Comparison of ENCODE assay signal across 16 cellular contexts in genomic region chr5:39422036-39422606, GRCh38. TPM values are rescaled to one million over a fixed set of nuclear protein-coding genes. Genes with fewer than 3 reads are reported as not detected.
DNase-seq lines count a peak whose midpoint lies in the region; ATAC-seq and TF ChIP-seq lines count a peak whose summit lies in the region.
"Had no signal": no experiment of that assay in that cellular context is flagged by ENCODE, and none has a peak within 500 bp of the region (broad histone marks: within the 10 kb centered on the region; RNA-seq: fewer than 3 reads in every experiment).

No MANE protein-coding gene starts in this region.

- TF ChIP-seq CTCF in breast epithelium (IDR thresholded peaks at IDR 0.05) (no peak), MCF 10A (IDR thresholded peaks at IDR 0.05; ENCODE audit: unreplicated experiment) (no peak), endothelial cell (IDR thresholded peaks at IDR 0.05; ENCODE audit: unreplicated experiment) (no peak), mesothelial cell of epicardium (IDR thresholded peaks at IDR 0.05; ENCODE audit: unreplicated experiment) (no peak), tibial nerve (IDR thresholded peaks at IDR 0.05) (no peak)

- H3K27me3 Mint-ChIP-seq in MCF 10A (ENCODE audit: insufficient read depth, unreplicated experiment) (peaks cover 10% of the 10 kb centered on the region), endothelial cell (ENCODE audit: unreplicated experiment) (peaks cover 9% of the 10 kb centered on the region), mesothelial cell of epicardium (ENCODE audit: low read depth) (no peaks in the 10 kb centered on the region)

- H3K9me3 ChIP-seq in breast epithelium (no peaks in the 10 kb centered on the region), tibial nerve (no peaks in the 10 kb centered on the region)

- H3K27me3 ChIP-seq in breast epithelium, result no peaks in the 10 kb centered on the region
- H3K27me3 ChIP-seq in tibial nerve, result no peaks in the 10 kb centered on the region
- H3K27me3 ChIP-seq: foreskin keratinocyte had no signal

- DNase-seq in breast epithelium (ENCODE audit: low spot score in 2 of 2) (no peak), MCF 10A (ENCODE audit: unreplicated experiment) (no peak), endothelial cell (ENCODE audit: low spot score) (no peak), mesothelial cell of epicardium (ENCODE audit: low spot score in 2 of 2, unreplicated experiment in 2 of 2) (no peak), tibial nerve (ENCODE audit: low spot score in 2 of 2) (no peak), GF-D8 (lab: John Stamatoyannopoulos, UW) (no peak), DMS114 treated with DMSO at 0.1 percent for 48 hours (lab: John Stamatoyannopoulos, UW; ENCODE audit: unreplicated experiment) (no peak)
- DNase-seq: activated naive CD8-positive, alpha-beta T cell treated with anti-CD3 and anti-CD28 coated beads, Interleukin-2, amount 10 ng/mL, durations not matched to agents 7 days and 5 days; midbrain; NCI-H510A treated with DMSO at 0.1 percent for 48 hours; stimulated activated naive CD4-positive, alpha-beta T cell had no signal

- no TSS peak for BruUV-seq in MCF 10A (replicated peaks; lab: Mats Ljungman, UMichigan)

- no peak for ATAC-seq in GM18517 (IDR thresholded peaks at IDR 0.05; ENCODE audit: unreplicated experiment)
- ATAC-seq: foreskin keratinocyte had no signal

- TF ChIP-seq EP300 in tibial nerve (IDR thresholded peaks at IDR 0.05), result peak in 1 of 2 donors; percentile 10

- no peak for TF ChIP-seq POLR2A in breast epithelium (IDR thresholded peaks at IDR 0.05)
- no peak for TF ChIP-seq POLR2A in tibial nerve (IDR thresholded peaks at IDR 0.05)

- CTCF ChIA-PET in MCF 10A (lab: Yijun Ruan, JAX), result interaction anchor here (1.6 kb wide), 1 partner anchor 19 kb away, joined by 3 read pairs; no protein-coding TSS in a partner anchor

- H3K9me3 Mint-ChIP-seq in MCF 10A (ENCODE audit: unreplicated experiment) (no peaks in the 10 kb centered on the region), endothelial cell (ENCODE audit: unreplicated experiment) (no peaks in the 10 kb centered on the region), mesothelial cell of epicardium (no peaks in the 10 kb centered on the region)
- H3K9me3 Mint-ChIP-seq: activated naive CD8-positive, alpha-beta T cell treated with anti-CD3 and anti-CD28 coated beads, Interleukin-2, amount 10 ng/mL, durations not matched to agents 7 days and 5 days had no signal

- H3K27ac Mint-ChIP-seq in MCF 10A (ENCODE audit: low read depth, unreplicated experiment) (no peak overlapping the region), endothelial cell (ENCODE audit: unreplicated experiment) (peak overlapping the region; percentile 18), mesothelial cell of epicardium (peak overlapping the region; percentile 73)
- H3K27ac Mint-ChIP-seq: activated naive CD8-positive, alpha-beta T cell treated with anti-CD3 and anti-CD28 coated beads, Interleukin-2, amount 10 ng/mL, durations not matched to agents 7 days and 5 days had no signal

- H3K27ac ChIP-seq in breast epithelium, result peak overlapping the region; percentile 93 to 95
- peak overlapping the region; percentile 14 to 91 (median 74) for H3K27ac ChIP-seq in tibial nerve
- H3K27ac ChIP-seq: foreskin keratinocyte, SK-N-MC had no signal

- WGBS in tibial nerve, 2 donors, result 54 to 57% methylated on average over 3 of the region's 3 CpGs

- H3K4me1 Mint-ChIP-seq in MCF 10A (ENCODE audit: insufficient read depth, unreplicated experiment) (peaks cover 5% of the 10 kb centered on the region), endothelial cell (ENCODE audit: unreplicated experiment) (peaks cover 50% of the 10 kb centered on the region), mesothelial cell of epicardium (peaks cover 70% of the 10 kb centered on the region)

- no peaks in the 10 kb centered on the region for H3K36me3 Mint-ChIP-seq in MCF 10A (ENCODE audit: insufficient read depth, unreplicated experiment)
- H3K36me3 Mint-ChIP-seq in endothelial cell (ENCODE audit: low read depth, unreplicated experiment), result peaks cover 9% of the 10 kb centered on the region
- H3K36me3 Mint-ChIP-seq in mesothelial cell of epicardium, result no peaks in the 10 kb centered on the region
- H3K36me3 Mint-ChIP-seq: activated naive CD8-positive, alpha-beta T cell treated with anti-CD3 and anti-CD28 coated beads, Interleukin-2, amount 10 ng/mL, durations not matched to agents 7 days and 5 days had no signal

- H3K36me3 ChIP-seq in breast epithelium (no peaks in the 10 kb centered on the region), tibial nerve (no peaks in the 10 kb centered on the region)

- H3K4me3 Mint-ChIP-seq in MCF 10A (ENCODE audit: unreplicated experiment) (no peak overlapping the region), endothelial cell (ENCODE audit: unreplicated experiment) (peak overlapping the region; percentile 99), mesothelial cell of epicardium (peak overlapping the region; percentile 87)
- H3K4me3 Mint-ChIP-seq: activated naive CD8-positive, alpha-beta T cell treated with anti-CD3 and anti-CD28 coated beads, Interleukin-2, amount 10 ng/mL, durations not matched to agents 7 days and 5 days had no signal

- H3K4me1 ChIP-seq in breast epithelium (peaks cover 3 to 32% of the 10 kb centered on the region in 2 donors), tibial nerve (peaks cover 0 to 79% (median 18%) of the 10 kb centered on the region in 4 donors)

- peak overlapping the region; percentile 69 to 85 (median 70) for H3K4me3 ChIP-seq in breast epithelium
- peak overlapping the region in 3 of 4 donors; percentile 9 to 69 (median 17) for H3K4me3 ChIP-seq in tibial nerve

- POLR2A ChIA-PET in MCF 10A (lab: Yijun Ruan, JAX), result no interaction called here

- intact Hi-C loops in breast epithelium (cut with DNase I; ENCODE audit: low total_unique reads) (no loop called here), MCF 10A (cut with micrococcal nuclease) (no loop called here)

RNA-seq across cellular contexts. Expression of gene DAB2, which starts 2.7 kb away (rescaled TPM):
- 100 to 1,000 TPM; 112 to 240 (median 119) TPM for total RNA-seq in breast epithelium
- 0.68 and 2.1 TPM in 2 replicates for total RNA-seq in MCF 10A (2022)
- total RNA-seq in endothelial cell (ENCODE audit: unreplicated experiment), result 70.7 TPM
- 58.1 to 64.0 TPM (median 63.6 TPM) in 3 replicates for total RNA-seq in mesothelial cell of epicardium
- total RNA-seq in tibial nerve, result 100 to 1,000 TPM in 3 of 4 donors, 10 to 100 TPM in 1; 73.6 to 144 (median 115) TPM

RNA-seq across cellular contexts. Expression of gene C9, which starts 57.8 kb away (rescaled TPM):
- 1 to 10 TPM in 1 of 3 donors, not detected in 2; 1.8 TPM for total RNA-seq in breast epithelium
- not detected in 2 replicates for total RNA-seq in MCF 10A (2022)
- total RNA-seq in endothelial cell (ENCODE audit: unreplicated experiment), result not detected
- not detected in 3 replicates for total RNA-seq in mesothelial cell of epicardium
- total RNA-seq in tibial nerve, result not detected
- total RNA-seq: A172; activated naive CD8-positive, alpha-beta T cell treated with anti-CD3 and anti-CD28 coated beads, Interleukin-2, amount 10 ng/mL, durations not matched to agents 7 days and 5 days; foreskin keratinocyte; H4 had no signal

Comparison
In these comparisons a context has a peak if more than half of its experiments do, and no peak if none do; other contexts are left out.
1. RNA of gene DAB2, which starts 2.7 kb away (total RNA-seq): 73.6 to 144 TPM in tibial nerve, 112 to 240 TPM in breast epithelium, 70.7 TPM in endothelial cell (single experiment) and 58.1 to 64.0 TPM in mesothelial cell of epicardium; 0.68 to 2.1 TPM in MCF 10A; every median in the first group is over 10 times any median in the second.